ENCODE assay signal across 8 cellular contexts in genomic region chr1:15525043-15525958, GRCh38. TPM values are rescaled to one million over a fixed set of nuclear protein-coding genes. Genes with fewer than 3 reads are reported as not detected.
A peak's percentile ranks its signal among the peaks of the same experiment; 100 is the strongest.
DNase-seq lines count a peak whose midpoint lies in the region; ATAC-seq and TF ChIP-seq lines count a peak whose summit lies in the region.

No MANE protein-coding gene starts in this region.

- DNase-seq in NCI-H1694 treated with DMSO at 0.1 percent for 48 hours (lab: John Stamatoyannopoulos, UW) (peak; percentile 44), NCI-H1694 (lab: John Stamatoyannopoulos, UW) (no peak), HAP-1 (ENCODE audit: low spot score in 2 of 2) (peak in 1 of 2 experiments; percentile 50), NCI-H2029 (lab: John Stamatoyannopoulos, UW) (peak; percentile 98), left ventricle myocardium superior (no peak), GM20000 (ENCODE audit: low spot score) (no peak)
- peak; percentile 99 for DNase-seq in activated naive CD8-positive, alpha-beta T cell treated with anti-CD3 and anti-CD28 coated beads, Interleukin-2, amount 50 U/mL, for 16 hours (ENCODE audit: low read depth, low spot score)

- peaks cover 15% of the 10 kb centered on the region for H3K4me1 ChIP-seq in HAP-1
- peaks cover 22% of the 10 kb centered on the region for H3K4me1 ChIP-seq in rectal smooth muscle tissue (ENCODE audit: control insufficient read depth, insufficient read depth, low read length)

- H3K4me3 ChIP-seq in HAP-1, result peak overlapping the region; percentile 44
- peak overlapping the region; percentile 82 for H3K4me3 ChIP-seq in rectal smooth muscle tissue (ENCODE audit: low read length)

- intact Hi-C loops in left ventricle myocardium superior (cut with micrococcal nuclease), result no loop called here

- in situ Hi-C loops in HAP-1 (cut with MboI; ENCODE audit: low sequenced_read_pairs), result no loop called here

- ATAC-seq in left ventricle myocardium superior, result peak; percentile 75

- peak overlapping the region; percentile 35 for H3K9ac ChIP-seq in rectal smooth muscle tissue (ENCODE audit: low read length)

- H3K27ac ChIP-seq in rectal smooth muscle tissue (ENCODE audit: low read depth, low read length), result peak overlapping the region; percentile 100

- H3K27me3 ChIP-seq in HAP-1 (ENCODE audit: low read depth) (no peaks in the 10 kb centered on the region), rectal smooth muscle tissue (ENCODE audit: control insufficient read depth, insufficient read depth, low read length) (no peaks in the 10 kb centered on the region)

- no peaks in the 10 kb centered on the region for H3K9me3 ChIP-seq in HAP-1

- no peaks in the 10 kb centered on the region; the same call in 1 of the 2 replicates for H3K36me3 ChIP-seq in HAP-1 (replicated peaks)
- H3K36me3 ChIP-seq in rectal smooth muscle tissue (ENCODE audit: control insufficient read depth, insufficient read depth, low read length), result peaks cover under 1% of the 10 kb centered on the region

- no peak for TF ChIP-seq CTCF in GM20000 (IDR thresholded peaks at IDR 0.05; ENCODE audit: extremely low read depth, missing control alignments)

RNA-seq across cellular contexts. Expression of gene CASP9, which starts 1.3 kb away (rescaled TPM):
- 14.9 TPM for total RNA-seq in left ventricle myocardium superior

RNA-seq across cellular contexts. Expression of gene DNAJC16, which starts 1.3 kb away (rescaled TPM):
- 17.1 TPM for total RNA-seq in left ventricle myocardium superior

RNA-seq across cellular contexts. Expression of gene CELA2B, which starts 49.4 kb away (rescaled TPM):
- not detected for total RNA-seq in left ventricle myocardium superior

RNA-seq across cellular contexts. Expression of gene AGMAT, which starts 59.5 kb away (rescaled TPM):
- total RNA-seq in left ventricle myocardium superior, result not detected

Comparison
In these comparisons a context has a peak if more than half of its experiments do, and no peak if none do; other contexts are left out.
1. DNase-seq: peak in NCI-H1694 treated with DMSO at 0.1 percent for 48 hours (single experiment), NCI-H2029 (single experiment) and activated naive CD8-positive, alpha-beta T cell treated with anti-CD3 and anti-CD28 coated beads, Interleukin-2, amount 50 U/mL, for 16 hours (single experiment); none in NCI-H1694 (single experiment), left ventricle myocardium superior (single experiment) and GM20000 (single experiment).